Comparison of ENCODE assay signal across 9 cellular contexts in genomic region chr3:101836160-101836559, GRCh38.
"Had no signal": no experiment of that assay in that cellular context is flagged by ENCODE, and none has a peak within 500 bp of the region (broad histone marks: within the 10 kb centered on the region; RNA-seq: fewer than 3 reads in every experiment).

No MANE protein-coding gene starts in this region.

- H3K4me1 Mint-ChIP-seq: endodermal cell had no signal

- H3K9me3 ChIP-seq: tibial artery had no signal

- FAIRE-seq: astrocyte had no signal

- H3K4me3 Mint-ChIP-seq: activated naive CD4-positive, alpha-beta T cell treated with anti-CD3 and anti-CD28 coated beads, Interleukin-2, amount 10 ng/mL, durations not matched to agents 7 days and 5 days; endodermal cell; stimulated activated effector memory CD8-positive, alpha-beta T cell treated with anti-CD3 and anti-CD28 coated beads, Interleukin-12 subunit alpha, Interleukin-12 subunit beta, amount 100 ng/mL, for 72 hours had no signal

- H3K27ac Mint-ChIP-seq: activated naive CD4-positive, alpha-beta T cell treated with anti-CD3 and anti-CD28 coated beads, Interleukin-2, amount 10 ng/mL, durations not matched to agents 7 days and 5 days; endodermal cell; stimulated activated effector memory CD8-positive, alpha-beta T cell treated with anti-CD3 and anti-CD28 coated beads, Interleukin-12 subunit alpha, Interleukin-12 subunit beta, amount 100 ng/mL, for 72 hours had no signal

- DNase-seq: activated CD4-positive, alpha-beta T cell treated with anti-CD3 and anti-CD28 coated beads, Interleukin-2, amount 50 U/mL, for 4 hours; activated CD4-positive, CD25-positive, alpha-beta regulatory T cell treated with anti-CD3 and anti-CD28 coated beads, Interleukin-2, amount 50 U/mL, for 72 hours; activated naive CD4-positive, alpha-beta T cell treated with anti-CD3 and anti-CD28 coated beads, Interleukin-2, amount 10 ng/mL, durations not matched to agents 7 days and 5 days; dorsolateral prefrontal cortex; endodermal cell; T-helper 9 cell; tibial artery had no signal

- H3K27me3 Mint-ChIP-seq: activated naive CD4-positive, alpha-beta T cell treated with anti-CD3 and anti-CD28 coated beads, Interleukin-2, amount 10 ng/mL, durations not matched to agents 7 days and 5 days had no signal

- ATAC-seq: stimulated activated effector memory CD8-positive, alpha-beta T cell treated with anti-CD3 and anti-CD28 coated beads, Interleukin-12 subunit alpha, Interleukin-12 subunit beta, amount 100 ng/mL, for 72 hours had no signal

- H3K9me3 Mint-ChIP-seq: activated naive CD4-positive, alpha-beta T cell treated with anti-CD3 and anti-CD28 coated beads, Interleukin-2, amount 10 ng/mL, durations not matched to agents 7 days and 5 days; endodermal cell; stimulated activated effector memory CD8-positive, alpha-beta T cell treated with anti-CD3 and anti-CD28 coated beads, Interleukin-12 subunit alpha, Interleukin-12 subunit beta, amount 100 ng/mL, for 72 hours had no signal
